ENCODE assay signal across 1 cellular context in the genomic region with DNA sequence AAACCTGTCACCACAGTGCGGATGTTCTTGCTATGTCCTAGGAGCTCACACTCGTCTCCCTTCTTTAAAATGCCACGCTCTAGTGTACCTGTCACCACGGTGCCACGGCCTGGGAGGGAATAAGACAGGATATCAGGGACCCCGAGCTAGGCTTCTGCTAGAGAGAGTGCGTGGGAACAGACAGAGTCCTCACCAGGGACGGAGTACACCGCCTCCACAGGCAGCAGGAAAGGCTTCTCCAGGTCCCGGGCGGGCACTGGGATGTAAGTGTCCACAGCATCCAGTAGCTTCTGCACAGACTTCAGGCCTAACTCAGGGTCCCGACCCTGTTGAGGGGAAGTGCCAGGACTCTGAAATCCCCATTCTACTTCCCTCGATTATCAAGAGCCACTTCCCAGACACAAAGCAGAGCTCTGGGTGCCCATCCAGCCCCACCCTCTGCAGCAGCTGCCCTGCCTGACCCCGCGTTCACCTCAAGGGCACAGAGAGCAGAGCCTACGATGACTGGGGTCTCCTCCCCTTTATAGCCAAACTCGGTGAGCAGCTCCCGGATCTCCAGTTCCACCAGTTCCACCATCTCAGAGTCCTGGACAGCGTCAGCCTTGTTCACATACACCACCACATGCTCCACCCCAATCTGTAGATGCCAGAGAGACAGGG.
TF ChIP-seq lines count a peak whose summit lies in the region.

No MANE protein-coding gene starts in this region.

TF ChIP-seq in A549, 52 proteins besides CTCF, POLR2A, EP300 and RAD21:
- TF ChIP-seq KDM5A (IDR thresholded peaks at IDR 0.05) (no peak), TP53 (CRISPR knock-in tag; IDR thresholded peaks at IDR 0.05) (no peak), MAZ (IDR thresholded peaks at IDR 0.05; ENCODE audit: borderline replicate concordance, low read depth, low read length) (no peak), CBX8 (IDR thresholded peaks at IDR 0.05) (no peak), RARB (CRISPR knock-in tag; IDR thresholded peaks at IDR 0.05) (no peak)
- TF ChIP-seq, protein P1, sequence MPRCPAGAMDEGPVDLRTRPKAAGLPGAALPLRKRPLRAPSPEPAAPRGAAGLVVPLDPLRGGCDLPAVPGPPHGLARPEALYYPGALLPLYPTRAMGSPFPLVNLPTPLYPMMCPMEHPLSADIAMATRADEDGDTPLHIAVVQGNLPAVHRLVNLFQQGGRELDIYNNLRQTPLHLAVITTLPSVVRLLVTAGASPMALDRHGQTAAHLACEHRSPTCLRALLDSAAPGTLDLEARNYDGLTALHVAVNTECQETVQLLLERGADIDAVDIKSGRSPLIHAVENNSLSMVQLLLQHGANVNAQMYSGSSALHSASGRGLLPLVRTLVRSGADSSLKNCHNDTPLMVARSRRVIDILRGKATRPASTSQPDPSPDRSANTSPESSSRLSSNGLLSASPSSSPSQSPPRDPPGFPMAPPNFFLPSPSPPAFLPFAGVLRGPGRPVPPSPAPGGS (IDR thresholded peaks at IDR 0.05), result no peak
- TF ChIP-seq, protein P2, sequence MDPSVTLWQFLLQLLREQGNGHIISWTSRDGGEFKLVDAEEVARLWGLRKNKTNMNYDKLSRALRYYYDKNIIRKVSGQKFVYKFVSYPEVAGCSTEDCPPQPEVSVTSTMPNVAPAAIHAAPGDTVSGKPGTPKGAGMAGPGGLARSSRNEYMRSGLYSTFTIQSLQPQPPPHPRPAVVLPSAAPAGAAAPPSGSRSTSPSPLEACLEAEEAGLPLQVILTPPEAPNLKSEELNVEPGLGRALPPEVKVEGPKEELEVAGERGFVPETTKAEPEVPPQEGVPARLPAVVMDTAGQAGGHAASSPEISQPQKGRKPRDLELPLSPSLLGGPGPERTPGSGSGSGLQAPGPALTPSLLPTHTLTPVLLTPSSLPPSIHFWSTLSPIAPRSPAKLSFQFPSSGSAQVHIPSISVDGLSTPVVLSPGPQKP (IDR thresholded peaks at IDR 0.05; ENCODE audit: low read depth, low read length), result no peak
